26 cellular contexts compared by ENCODE assay signal in genomic region chr15:31169558-31169957, GRCh38.
"Had no signal": no experiment of that assay in that cellular context is flagged by ENCODE, and none has a peak within 500 bp of the region (broad histone marks: within the 10 kb centered on the region; RNA-seq: fewer than 3 reads in every experiment).

No MANE protein-coding gene starts in this region.

- H3K27ac ChIP-seq: adrenal gland, ascending aorta, cardiac muscle cell, coronary artery, dorsolateral prefrontal cortex, gastrocnemius medialis, skin epidermis, stomach, thyroid gland, upper lobe of right lung, VCaP had no signal

- H3K9me3 ChIP-seq: adrenal gland, ascending aorta, gastrocnemius medialis, stomach, thyroid gland, upper lobe of right lung had no signal

- H3K27me3 ChIP-seq: adrenal gland, ascending aorta, cardiac muscle cell, dorsolateral prefrontal cortex, gastrocnemius medialis, stomach, thyroid gland, upper lobe of right lung had no signal

- DNase-seq: activated CD4-positive, alpha-beta T cell treated with anti-CD3 and anti-CD28 coated beads for 4 hours; activated CD4-positive, alpha-beta T cell treated with anti-CD3 and anti-CD28 coated beads, Interleukin-2, amount 50 U/mL, for 4 hours; activated effector memory CD4-positive, alpha-beta T cell treated with anti-CD3 and anti-CD28 coated beads, Interleukin-2, amount 50 U/mL, for 16 hours; activated naive CD4-positive, alpha-beta T cell treated with anti-CD3 and anti-CD28 coated beads for 36 hours; activated naive CD8-positive, alpha-beta T cell treated with anti-CD3 and anti-CD28 coated beads for 36 hours; activated T-cell treated with anti-CD3 and anti-CD28 coated beads, Interleukin-2, amount 50 U/mL, for 1 hour; dorsolateral prefrontal cortex; effector memory CD4-positive, alpha-beta T cell; gastrocnemius medialis; glutamatergic neuron; islet precursor cell; left ventricle myocardium superior; stimulated activated CD4-positive, alpha-beta T cell treated with anti-CD3 and anti-CD28 coated beads, Interleukin-4, amount 100 ng/mL, for 4 hours; stimulated activated CD8-positive, alpha-beta memory T cell treated with anti-CD3 and anti-CD28 coated beads, Interleukin-4, amount 100 ng/mL, for 48 hours; stimulated activated naive B cell treated with anti-CD40 and anti-IgM and Interleukin-4, amounts not matched to agents 10 μg/mL and 1 μg/mL and 100 μg/mL, for 72 hours; stomach; thyroid gland; upper lobe of right lung had no signal

- H3K4me3 ChIP-seq: adrenal gland, ascending aorta, cardiac muscle cell, coronary artery, dorsolateral prefrontal cortex, gastrocnemius medialis, skin epidermis, stomach, thyroid gland, upper lobe of right lung had no signal

- ATAC-seq: gastrocnemius medialis; left ventricle myocardium superior; sciatic nerve; stimulated activated naive B cell treated with anti-CD40 and anti-IgM and Interleukin-4, amounts not matched to agents 10 μg/mL and 1 μg/mL and 100 μg/mL, for 72 hours had no signal

- H3K4me1 ChIP-seq: adrenal gland, ascending aorta, gastrocnemius medialis, stomach, upper lobe of right lung had no signal

- FAIRE-seq: TTC549 had no signal

- H3K36me3 ChIP-seq: adrenal gland, ascending aorta, cardiac muscle cell, gastrocnemius medialis, stomach, thyroid gland, upper lobe of right lung had no signal
